19 cellular contexts compared by ENCODE assay signal in genomic region chr4:169724251-169724650, GRCh38. TPM values are rescaled to one million over a fixed set of nuclear protein-coding genes. Genes with fewer than 3 reads are reported as not detected.
DNase-seq lines count a peak whose midpoint lies in the region; TF ChIP-seq lines count a peak whose summit lies in the region.
"Had no signal": no experiment of that assay in that cellular context is flagged by ENCODE, and none has a peak within 500 bp of the region (broad histone marks: within the 10 kb centered on the region; RNA-seq: fewer than 3 reads in every experiment).

No MANE protein-coding gene starts in this region.

- in situ Hi-C loops in mammary epithelial cell (cut with MboI; ENCODE audit: low sequenced_read_pairs in 2 of 2): no loop called here

- H3K4me1 ChIP-seq in mammary epithelial cell (ENCODE audit: insufficient read depth, low read length) (no peaks in the 10 kb centered on the region), PC-9 (replicated peaks; ENCODE audit: insufficient read depth) (no peaks in the 10 kb centered on the region)
- H3K4me1 ChIP-seq: parathyroid adenoma, SJCRH30, spleen, transverse colon had no signal

- H3K79me2 ChIP-seq in mammary epithelial cell (ENCODE audit: insufficient read depth, low read length) (no peaks in the 10 kb centered on the region), PC-9 (ENCODE audit: low read depth) (no peaks in the 10 kb centered on the region)
- H3K79me2 ChIP-seq: parathyroid adenoma had no signal

- TF ChIP-seq CTCF in mammary epithelial cell (conservative IDR thresholded peaks at IDR 0.05 in 1 of 2, IDR thresholded peaks at IDR 0.05 in 1 of 2; ENCODE audit: extremely low read depth in 1 of 2, insufficient read depth in 1 of 2, low read depth in 1 of 2, low read length in 2 of 2) (no peak), kidney epithelial cell (IDR thresholded peaks at IDR 0.05; ENCODE audit: insufficient read depth, low read length, poor library complexity, severe bottlenecking) (no peak), PC-9 (conservative IDR thresholded peaks at IDR 0.05) (no peak)

- H2AFZ ChIP-seq in mammary epithelial cell (ENCODE audit: low read depth, low read length): no peak overlapping the region
- no peak overlapping the region for H2AFZ ChIP-seq in PC-9
- H2AFZ ChIP-seq: parathyroid adenoma had no signal

- CTCF ChIA-PET in mammary epithelial cell (lab: Charles Lee; ENCODE audit: low non-redundant PET) (no interaction called here), PC-9 (lab: Charles Lee) (no interaction called here)

- 94% methylated on average over 2 of the region's 2 CpGs for WGBS in mammary epithelial cell (ENCODE audit: low coverage, missing lambda C conversion rate)

- dilution Hi-C loops in mammary epithelial cell (cut with HindIII; ENCODE audit: low sequenced_read_pairs): no loop called here

- H3K4me3 ChIP-seq in mammary epithelial cell (replicated peaks in 1 of 3; ENCODE audit: insufficient read depth in 1 of 3, low read depth in 2 of 3, low read length in 3 of 3): no peak overlapping the region
- no peak overlapping the region for H3K4me3 ChIP-seq in kidney epithelial cell (ENCODE audit: low read depth, low read length)
- H3K4me3 ChIP-seq in PC-9: no peak overlapping the region
- H3K4me3 ChIP-seq: SJCRH30, spleen, transverse colon had no signal

- peak; percentile 29 for DNase-seq in AG08396 (ENCODE audit: low spot score)
- peak; percentile 18 for DNase-seq in HS-5 (ENCODE audit: low read depth)
- peak; percentile 12 for DNase-seq in mammary epithelial cell
- DNase-seq in kidney epithelial cell (ENCODE audit: low read depth): peak; percentile 10
- no peak for DNase-seq in PC-9
- no peak for DNase-seq in cerebellar nuclear complex (lab: John Stamatoyannopoulos, UW)
- no peak for DNase-seq in NCI-H526 (lab: John Stamatoyannopoulos, UW)
- DNase-seq in DMS153 (lab: John Stamatoyannopoulos, UW): no peak
- DNase-seq: ACHN; activated CD4-positive, alpha-beta T cell treated with anti-CD3 and anti-CD28 coated beads, Interleukin-2, amount 50 U/mL, for 4 hours; activated T-cell treated with anti-CD3 and anti-CD28 coated beads, Interleukin-2, amount 50 U/mL, for 4 hours; COR-L47; GF-D8; glutamatergic neuron; SJCRH30; spleen; stimulated activated naive B cell treated with anti-CD40 and anti-IgM and Interleukin-4, amounts not matched to agents 10 μg/mL and 1 μg/mL and 100 μg/mL, for 72 hours; transverse colon had no signal

- intact Hi-C loops in mammary epithelial cell (cut with micrococcal nuclease) (no loop called here), PC-9 (cut with micrococcal nuclease; ENCODE audit: unreplicated experiment) (loop anchor here (5.0 kb wide), 1 partner anchor 112 kb away; the partner anchor contains the start of gene NEK1)

- H3K27ac ChIP-seq in mammary epithelial cell (ENCODE audit: insufficient read depth, low read depth, low read length) (no peak overlapping the region), PC-9 (no peak overlapping the region)
- H3K27ac ChIP-seq: parathyroid adenoma, SJCRH30, spleen, transverse colon had no signal

- H3K27me3 ChIP-seq in mammary epithelial cell (ENCODE audit: insufficient read depth, low read length): no peaks in the 10 kb centered on the region
- no peaks in the 10 kb centered on the region for H3K27me3 ChIP-seq in kidney epithelial cell (ENCODE audit: control insufficient read depth, insufficient read depth, low read length)
- H3K27me3 ChIP-seq in PC-9 (ENCODE audit: insufficient read depth, low read depth): no peaks in the 10 kb centered on the region
- H3K27me3 ChIP-seq: SJCRH30, spleen, transverse colon had no signal

- no peaks in the 10 kb centered on the region for H3K9me3 ChIP-seq in mammary epithelial cell (replicated peaks; ENCODE audit: insufficient read depth, low read length)
- H3K9me3 ChIP-seq in PC-9 (ENCODE audit: insufficient read depth, low read depth): no peaks in the 10 kb centered on the region
- H3K9me3 ChIP-seq: SJCRH30, spleen, transverse colon had no signal

- no peak overlapping the region for H3K4me2 ChIP-seq in mammary epithelial cell (ENCODE audit: insufficient read depth, low read depth, low read length)
- H3K4me2 ChIP-seq in PC-9: no peak overlapping the region

- no peaks in the 10 kb centered on the region for H3K9me2 ChIP-seq in PC-9 (ENCODE audit: insufficient read depth)

- BruUV-seq in mammary epithelial cell (replicated peaks; lab: Mats Ljungman, UMichigan) (no TSS peak), PC-9 (replicated peaks; lab: Mats Ljungman, UMichigan) (no TSS peak)

- POLR2A ChIA-PET in PC-9 (lab: Charles Lee; ENCODE audit: unreplicated experiment): no interaction called here

- H3K36me3 ChIP-seq in mammary epithelial cell (ENCODE audit: insufficient read depth, low read length): no peaks in the 10 kb centered on the region
- H3K36me3 ChIP-seq in kidney epithelial cell (ENCODE audit: control insufficient read depth, insufficient read depth, low read length): no peaks in the 10 kb centered on the region
- no peaks in the 10 kb centered on the region for H3K36me3 ChIP-seq in PC-9 (ENCODE audit: low read depth)
- H3K36me3 ChIP-seq: SJCRH30 had no signal

- no peaks in the 10 kb centered on the region for H3F3A ChIP-seq in PC-9 (ENCODE audit: insufficient read depth, low read depth)

- H3K9ac ChIP-seq in mammary epithelial cell (ENCODE audit: insufficient read depth, low read length): no peak overlapping the region
- H3K9ac ChIP-seq: parathyroid adenoma had no signal

- H4K20me1 ChIP-seq in mammary epithelial cell (ENCODE audit: insufficient read depth, low read length): no peaks in the 10 kb centered on the region
- no peaks in the 10 kb centered on the region for H4K20me1 ChIP-seq in PC-9 (ENCODE audit: insufficient read depth)

RNA-seq across cellular contexts. Expression of gene HPF1, which starts 33.5 kb away (rescaled TPM):
- 10 to 100 TPM; 14.7 to 20.0 TPM for total RNA-seq in mammary epithelial cell
- 14.9 TPM for polyA plus RNA-seq in mammary epithelial cell
- polyA minus RNA-seq in mammary epithelial cell: 10.5 TPM
- total RNA-seq in kidney epithelial cell: 35.2 and 36.1 TPM in 2 replicates
- 26.9 and 28.3 TPM in 2 replicates for total RNA-seq in PC-9 (2021)

Comparison
In these comparisons a context has a peak if more than half of its experiments do, and no peak if none do; other contexts are left out.
1. DNase-seq: peak in AG08396 (single experiment), HS-5 (single experiment), mammary epithelial cell (single experiment) and kidney epithelial cell (single experiment); none in PC-9 (0 of 2), cerebellar nuclear complex (0 of 2), NCI-H526 (0 of 2) and DMS153 (single experiment).